In genomic region chr12:108039794-108040193, GRCh38 we compare ENCODE assay signal across 11 cellular contexts.
"Had no signal": no experiment of that assay in that cellular context is flagged by ENCODE, and none has a peak within 500 bp of the region (broad histone marks: within the 10 kb centered on the region; RNA-seq: fewer than 3 reads in every experiment).

No MANE protein-coding gene starts in this region.

- DNase-seq: GM23248, GOT3, H7, H9, HCEC 1CT, HFFc6 had no signal

- H3K9ac ChIP-seq: GM23248 had no signal

- H3K36me3 ChIP-seq: HAP-1 had no signal

- H3K4me3 Mint-ChIP-seq: GM23338, H9, HFFc6 had no signal

- ATAC-seq: GM23338, HCT116 had no signal

- H3K9me3 ChIP-seq: HAP-1 had no signal

- H3K9me3 Mint-ChIP-seq: GM23338, H9 had no signal

- H2AFZ ChIP-seq: GM23248, GM23338 had no signal

- H3K4me1 Mint-ChIP-seq: GM23338 had no signal

- H3K4me2 ChIP-seq: GM23338 had no signal

- FAIRE-seq: H1, H54 had no signal

- H3K4me1 ChIP-seq: HAP-1 had no signal

- H3K4me3 ChIP-seq: GM23248, GM23338, HAP-1 had no signal

- H3K27ac ChIP-seq: GM23248 had no signal

- H3K27ac Mint-ChIP-seq: GM23338, H9, HFFc6 had no signal
